ENCODE assay signal across 32 cellular contexts in genomic region chr18:46329736-46330246, GRCh38.
"Had no signal": no experiment of that assay in that cellular context is flagged by ENCODE, and none has a peak within 500 bp of the region (broad histone marks: within the 10 kb centered on the region; RNA-seq: fewer than 3 reads in every experiment).

No MANE protein-coding gene starts in this region.

- H3K27ac ChIP-seq: ascending aorta, Peyer's patch, RWPE1 had no signal

- H3K9me3 ChIP-seq: ascending aorta, Peyer's patch had no signal

- DNase-seq: activated CD4-positive, alpha-beta T cell treated with anti-CD3 and anti-CD28 coated beads, Interleukin-2, amount 10 ng/mL, durations not matched to agents 24 days and 14 days; activated CD4-positive, alpha-beta T cell treated with anti-CD3 and anti-CD28 coated beads, Interleukin-2, amount 50 U/mL, for 4 hours; activated CD8-positive, alpha-beta T cell treated with anti-CD3 and anti-CD28 coated beads for 36 hours; activated gamma-delta T cell; activated naive CD4-positive, alpha-beta T cell treated with Interleukin-2 at 50 U/mL for 16 hours; activated naive CD8-positive, alpha-beta T cell treated with anti-CD3 and anti-CD28 coated beads, Interleukin-2, amount 10 ng/mL, durations not matched to agents 7 days and 5 days; activated T-cell treated with anti-CD3 and anti-CD28 coated beads, Interleukin-2, amount 50 U/mL, for 1 hour; amygdala; caudate nucleus; cerebellar nuclear complex; Kasumi-1; MM.1S; NCI-H1092 treated with DMSO at 0.1 percent for 48 hours; NCI-H1417; NCI-H146; NCI-H187; NCI-H2029 treated with DMSO at 0.1 percent for 48 hours; NCI-H2107; NCI-H2171; NCI-H510A; NCI-H526; NCI-H748 treated with DMSO at 0.1 percent for 48 hours; NK-92 treated with Interleukin-12 subunit alpha and Interleukin-12 subunit beta, amount 100 ng/mL, for 24 hours; PC-3; Peyer's patch; Right ventricle myocardium superior; SW 1271; T-helper 1 cell; T-helper 2 cell; T-helper 9 cell had no signal

- H3K36me3 ChIP-seq: ascending aorta, Peyer's patch had no signal

- H3K4me3 ChIP-seq: ascending aorta, Peyer's patch had no signal

- H3K27me3 ChIP-seq: ascending aorta, Peyer's patch had no signal
